ENCODE assay signal across 21 cellular contexts in genomic region chr18:3293196-3293951, GRCh38.
"Had no signal": no experiment of that assay in that cellular context is flagged by ENCODE, and none has a peak within 500 bp of the region (broad histone marks: within the 10 kb centered on the region; RNA-seq: fewer than 3 reads in every experiment).

No MANE protein-coding gene starts in this region.

- H3K36me3 Mint-ChIP-seq: stimulated activated effector memory CD8-positive, alpha-beta T cell treated with anti-CD3 and anti-CD28 coated beads, Interleukin-12 subunit alpha, Interleukin-12 subunit beta, amount 100 ng/mL, for 72 hours had no signal

- H3K27me3 ChIP-seq: right lobe of liver, suprapubic skin, tibial artery, upper lobe of left lung, vagina had no signal

- H3K4me3 Mint-ChIP-seq: endodermal cell; nephron progenitor cell; stimulated activated effector memory CD8-positive, alpha-beta T cell treated with anti-CD3 and anti-CD28 coated beads, Interleukin-12 subunit alpha, Interleukin-12 subunit beta, amount 100 ng/mL, for 72 hours had no signal

- H3K27ac ChIP-seq: heart left ventricle, psoas muscle, right lobe of liver, suprapubic skin, tibial artery, upper lobe of left lung, vagina had no signal

- H3K27ac Mint-ChIP-seq: nephron progenitor cell; stimulated activated effector memory CD8-positive, alpha-beta T cell treated with anti-CD3 and anti-CD28 coated beads, Interleukin-12 subunit alpha, Interleukin-12 subunit beta, amount 100 ng/mL, for 72 hours had no signal

- H3K4me1 ChIP-seq: psoas muscle had no signal

- DNase-seq: effector CD4-positive, alpha-beta T cell; endodermal cell; erythroblast; foreskin melanocyte; heart left ventricle; hippocampal formation; left colon; mammary epithelial cell; naive thymus-derived CD4-positive, alpha-beta T cell; nephron progenitor cell; psoas muscle; retina; right lobe of liver; stimulated activated CD4-positive, alpha-beta T cell treated with anti-CD3 and anti-CD28 coated beads, Interleukin-4, amount 100 ng/mL, for 1 hour; stimulated activated CD8-positive, alpha-beta memory T cell treated with anti-CD3 and anti-CD28 coated beads, Interleukin-4, amount 100 ng/mL, for 48 hours; stimulated activated naive CD8-positive, alpha-beta T cell treated with anti-CD3 and anti-CD28 coated beads, Interleukin-15, Interleukin-2, amounts not matched to agents 100 U/mL and 50 U/mL, for 24 hours; tibial artery; upper lobe of left lung had no signal

- H3K9me3 ChIP-seq: psoas muscle, right lobe of liver, suprapubic skin, upper lobe of left lung, vagina had no signal
